ENCODE assay signal across 20 cellular contexts in the genomic region with DNA sequence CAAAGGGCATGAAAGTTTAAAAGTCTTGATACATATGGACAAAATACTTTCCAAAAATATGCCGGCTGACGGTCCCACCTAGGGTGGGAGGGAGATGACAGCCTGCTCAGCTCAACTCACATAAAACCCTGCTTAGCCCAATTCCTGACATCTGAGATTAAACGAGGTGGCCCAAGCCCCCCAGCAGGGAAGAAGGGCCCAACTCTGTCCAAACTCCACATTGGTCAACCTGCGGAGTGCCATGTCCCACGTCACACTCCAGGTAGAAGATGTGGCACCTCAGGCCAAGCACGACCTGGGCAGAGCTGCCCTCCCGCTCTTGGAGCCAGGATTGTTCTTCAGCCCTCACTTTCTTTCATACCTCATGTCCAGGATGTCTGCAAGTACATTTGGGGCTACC. TPM values are rescaled to one million over a fixed set of nuclear protein-coding genes. Genes with fewer than 3 reads are reported as not detected.
A peak's percentile ranks its signal among the peaks of the same experiment; 100 is the strongest.
DNase-seq lines count a peak whose midpoint lies in the region; ATAC-seq, FAIRE-seq and TF ChIP-seq lines count a peak whose summit lies in the region.
"Had no signal": no experiment of that assay in that cellular context is flagged by ENCODE, and none has a peak within 500 bp of the region (broad histone marks: within the 10 kb centered on the region; RNA-seq: fewer than 3 reads in every experiment).

No MANE protein-coding gene starts in this region.

- intact Hi-C loops in Panc1 (cut with micrococcal nuclease; ENCODE audit: unreplicated experiment) (no loop called here), spleen (cut with DNase I; ENCODE audit: low total_unique reads) (no loop called here)

- no TSS peak for BruUV-seq in Panc1 (replicated peaks; lab: Mats Ljungman, UMichigan)

- H3K9me3 ChIP-seq in Panc1 (ENCODE audit: control insufficient read depth, insufficient read depth, low read depth, low read length) = no peaks in the 10 kb centered on the region
- no peaks in the 10 kb centered on the region for H3K9me3 ChIP-seq in H1 (ENCODE audit: insufficient read depth in 2 of 2, low read depth in 1 of 2, low read length in 1 of 2)
- no peaks in the 10 kb centered on the region for H3K9me3 ChIP-seq in spleen
- H3K9me3 ChIP-seq: BLaER1 treated with 17β-estradiol and CSF1 and Interleukin-3, amounts not matched to agents 10 nM and 100 nM had no signal

- no peak for TF ChIP-seq RAD21 in H1 (IDR thresholded peaks at IDR 0.05 in 1 of 2, conservative IDR thresholded peaks at IDR 0.05 in 1 of 2; ENCODE audit: low read depth in 2 of 2, low read length in 2 of 2)

- no peaks in the 10 kb centered on the region for H4K20me1 ChIP-seq in H1 (replicated peaks in 1 of 2; ENCODE audit: control insufficient read depth in 1 of 2, insufficient read depth in 2 of 2, low read length in 2 of 2)
- H4K20me1 ChIP-seq: BLaER1 treated with 17β-estradiol and CSF1 and Interleukin-3, amounts not matched to agents 10 nM and 100 nM had no signal

- CTCF ChIA-PET in Panc1 (lab: Charles Lee) (interaction anchor here (0.6 kb wide), 1 partner anchor 35 kb away, joined by 3 read pairs; no protein-coding TSS in a partner anchor), H1 (lab: Charles Lee; ENCODE audit: partially characterized antibody) (interaction anchor here (0.8 to 29.2 kb wide), 14 partner anchors 9 to 152 kb away, joined by 3 to 635 read pairs (median 4); partner anchors contain the start of gene PIM1)

- 0 out of 2 replicates have a peak overlapping the region, but pooled peaks have one; percentile 66 for H2BK20ac ChIP-seq in H1 (ENCODE audit: low read length)

- H3K9me3 Mint-ChIP-seq in stimulated activated naive CD8-positive, alpha-beta T cell treated with anti-CD3 and anti-CD28 coated beads, Interleukin-15, Interleukin-2, amounts not matched to agents 100 ng/mL and 50 ng/mL, for 24 hours = no peaks in the 10 kb centered on the region
- H3K9me3 Mint-ChIP-seq: CD8-positive, alpha-beta T cell had no signal

- H2AK5ac ChIP-seq in H1 (ENCODE audit: low read depth, low read length) = 0 out of 2 replicates have a peak overlapping the region, but pooled peaks have one; percentile 54

- H3K56ac ChIP-seq in H1 (replicated peaks; ENCODE audit: insufficient read length, low read depth, low read length) = no peak overlapping the region

- H2AFZ ChIP-seq in H1 (ENCODE audit: low read length) = no peak overlapping the region

- H3K4me3 ChIP-seq in Panc1 (ENCODE audit: low read depth in 2 of 2, low read length in 2 of 2) (no peak overlapping the region), H1 (ENCODE audit: extremely low read depth in 1 of 4, insufficient read depth in 2 of 4, low read depth in 3 of 4, low read length in 4 of 4) (no peak overlapping the region), spleen (no peak overlapping the region)
- H3K4me3 ChIP-seq: BLaER1 treated with 17β-estradiol and CSF1 and Interleukin-3, amounts not matched to agents 10 nM and 100 nM had no signal

- H3K23me2 ChIP-seq in H1 (ENCODE audit: low read depth, low read length) = no peaks in the 10 kb centered on the region

- peaks cover 35% of the 10 kb centered on the region for H3K4me1 Mint-ChIP-seq in stimulated activated naive CD8-positive, alpha-beta T cell treated with anti-CD3 and anti-CD28 coated beads, Interleukin-15, Interleukin-2, amounts not matched to agents 100 ng/mL and 50 ng/mL, for 24 hours (ENCODE audit: low read depth)

- H3K23ac ChIP-seq in H1 (ENCODE audit: insufficient read length) = no peak overlapping the region

- no peak overlapping the region for H3K4ac ChIP-seq in H1 (replicated peaks; ENCODE audit: insufficient read length, low read depth, low read length)

- no peak overlapping the region for H3K14ac ChIP-seq in H1 (ENCODE audit: insufficient read length)

- H4K8ac ChIP-seq in H1 (ENCODE audit: extremely low read depth, insufficient read depth, low read length) = no peak overlapping the region

- no peak overlapping the region for H4K5ac ChIP-seq in H1 (ENCODE audit: insufficient read length, low read depth, low read length)

- in situ Hi-C loops in Panc1 (cut with HindIII; ENCODE audit: low pct_unique_long_range_greater_than_20kb, low sequenced_read_pairs) = no loop called here

- H3K27ac ChIP-seq in Panc1 (ENCODE audit: low read length) = peak overlapping the region; percentile 29; the same call in 1 of the 2 replicates
- no peak overlapping the region for H3K27ac ChIP-seq in H1 (ENCODE audit: low read depth, low read length)
- no peak overlapping the region for H3K27ac ChIP-seq in spleen
- H3K27ac ChIP-seq: BLaER1 treated with 17β-estradiol and CSF1 and Interleukin-3, amounts not matched to agents 10 nM and 100 nM had no signal

- H2BK15ac ChIP-seq in H1 (ENCODE audit: low read length) = peak overlapping the region; percentile 8; the same call in 1 of the 2 replicates

- TF ChIP-seq CTCF in Panc1 (IDR thresholded peaks at IDR 0.05) = no peak
- TF ChIP-seq CTCF in H1 (IDR thresholded peaks at IDR 0.05; ENCODE audit: control extremely low read depth in 1 of 3, insufficient read depth in 1 of 3, low read depth in 1 of 3, low read length in 3 of 3) = no peak
- no peak for TF ChIP-seq CTCF in spleen (IDR thresholded peaks at IDR 0.05 in 8 of 11, conservative IDR thresholded peaks at IDR 0.05 in 3 of 11)

- H4K91ac ChIP-seq in H1 (replicated peaks; ENCODE audit: insufficient read length, low read length) = peak overlapping the region; percentile 20

- no peak for DNase-seq in stimulated activated naive CD8-positive, alpha-beta T cell treated with anti-CD3 and anti-CD28 coated beads, Interleukin-15, Interleukin-2, amounts not matched to agents 100 U/mL and 50 U/mL, for 24 hours
- DNase-seq in Panc1 (ENCODE audit: low read depth, low spot score) (no peak), H1 (ENCODE audit: low read depth in 1 of 2, low spot score in 2 of 2) (no peak), spleen (peak; percentile 56), foreskin melanocyte (no peak), H4 (ENCODE audit: low spot score) (no peak)
- DNase-seq: Calu3; CD8-positive, alpha-beta T cell; DMS53; HCEC 1CT; KBM-7 had no signal

- no peak for TF ChIP-seq POLR2A in H1 (IDR thresholded peaks at IDR 0.05; ENCODE audit: control extremely low read depth in 1 of 2, low read depth in 2 of 2, low read length in 2 of 2)
- no peak for TF ChIP-seq POLR2A in spleen (IDR thresholded peaks at IDR 0.05)

- no peak for TF ChIP-seq EP300 in H1 (IDR thresholded peaks at IDR 0.05; ENCODE audit: borderline replicate concordance in 1 of 2, low read depth in 2 of 2, low read length in 2 of 2)

- H3K27ac Mint-ChIP-seq in stimulated activated naive CD8-positive, alpha-beta T cell treated with anti-CD3 and anti-CD28 coated beads, Interleukin-15, Interleukin-2, amounts not matched to agents 100 ng/mL and 50 ng/mL, for 24 hours = peak overlapping the region; percentile 17
- H3K27ac Mint-ChIP-seq: B cell had no signal

- H3K9ac ChIP-seq in H1 (replicated peaks in 1 of 4; ENCODE audit: extremely low read depth in 1 of 4, low read depth in 3 of 4, low read length in 3 of 4) = no peak overlapping the region

- no peak overlapping the region for H3K4me3 Mint-ChIP-seq in stimulated activated naive CD8-positive, alpha-beta T cell treated with anti-CD3 and anti-CD28 coated beads, Interleukin-15, Interleukin-2, amounts not matched to agents 100 ng/mL and 50 ng/mL, for 24 hours
- H3K4me3 Mint-ChIP-seq: B cell; CD8-positive, alpha-beta T cell had no signal

- no peaks in the 10 kb centered on the region for H3K79me1 ChIP-seq in H1 (ENCODE audit: low read depth, low read length)

- POLR2A ChIA-PET in Panc1 (lab: Charles Lee) (interaction anchor here (0.6 kb wide), 1 partner anchor 294 kb away, joined by 9 read pairs; no protein-coding TSS in a partner anchor), H1 (lab: Charles Lee; ENCODE audit: partially characterized antibody) (interaction anchor here (0.7 to 11.1 kb wide), 11 partner anchors 10 to 146 kb away, joined by 3 to 82 read pairs (median 4); partner anchors contain the start of gene PIM1)

- no peaks in the 10 kb centered on the region for H3K79me2 ChIP-seq in H1 (ENCODE audit: control insufficient read depth in 1 of 2, insufficient read depth in 2 of 2, low read length in 2 of 2)

- H3K18ac ChIP-seq in H1 (ENCODE audit: extremely low read depth, low read length) = no peak overlapping the region

- H3K27me3 ChIP-seq in Panc1 (ENCODE audit: control insufficient read depth, insufficient read depth, low read length) = no peaks in the 10 kb centered on the region
- no peaks in the 10 kb centered on the region for H3K27me3 ChIP-seq in H1 (replicated peaks in 1 of 4; ENCODE audit: control insufficient read depth in 3 of 4, extremely low read depth in 1 of 4, insufficient read depth in 3 of 4, low read length in 3 of 4)
- H3K27me3 ChIP-seq in spleen (replicated peaks in 1 of 7) = no peaks in the 10 kb centered on the region
- H3K27me3 ChIP-seq: BLaER1 treated with 17β-estradiol and CSF1 and Interleukin-3, amounts not matched to agents 10 nM and 100 nM had no signal

- ATAC-seq in stimulated activated naive CD8-positive, alpha-beta T cell treated with anti-CD3 and anti-CD28 coated beads, Interleukin-15, Interleukin-2, amounts not matched to agents 100 U/mL and 50 U/mL, for 24 hours = no peak
- ATAC-seq in Panc1 (no peak), HG03097 (IDR thresholded peaks at IDR 0.05; ENCODE audit: low FRiP score, unreplicated experiment) (no peak)
- ATAC-seq: CD8-positive, alpha-beta T cell had no signal

- no peak overlapping the region for H2BK120ac ChIP-seq in H1 (replicated peaks; ENCODE audit: low read depth, low read length)

- 92% methylated on average over 7 of the region's 7 CpGs; no CpG with 5 or more reads in 1 of the 2 experiments for WGBS in H1 (ENCODE audit: extremely low coverage in 1 of 2, insufficient coverage in 1 of 2, insufficient read length in 1 of 2, insufficient replicate concordance in 2 of 2, low coverage in 1 of 2, low lambda C conversion rate in 2 of 2, missing lambda C conversion rate in 1 of 2), 2 experiments
- 86 to 95% (median 90%) methylated on average over 7 of the region's 7 CpGs for WGBS in spleen, 5 donors

- no peak overlapping the region for H3K4me2 ChIP-seq in H1 (ENCODE audit: insufficient read depth in 1 of 2, low read depth in 2 of 2, low read length in 2 of 2)

- H2BK12ac ChIP-seq in H1 (ENCODE audit: low read depth, low read length) = peak overlapping the region; percentile 68; the same call in 1 of the 2 replicates

- peaks cover 26% of the 10 kb centered on the region for H3K4me1 ChIP-seq in Panc1 (ENCODE audit: control insufficient read depth, insufficient read depth, low read length)
- H3K4me1 ChIP-seq in H1 (replicated peaks in 1 of 4; ENCODE audit: control insufficient read depth in 3 of 4, insufficient read depth in 4 of 4, low read length in 3 of 4) = peaks cover 0 to 27% (median 20%) of the 10 kb centered on the region in 4 experiments; a peak in 6 of 7 replicates
- H3K4me1 ChIP-seq in spleen = peaks cover 24 to 49% (median 38%) of the 10 kb centered on the region in 6 donors

- no peaks in the 10 kb centered on the region for H3K36me3 Mint-ChIP-seq in stimulated activated naive CD8-positive, alpha-beta T cell treated with anti-CD3 and anti-CD28 coated beads, Interleukin-15, Interleukin-2, amounts not matched to agents 100 ng/mL and 50 ng/mL, for 24 hours (ENCODE audit: low read depth)
- H3K36me3 Mint-ChIP-seq: CD8-positive, alpha-beta T cell had no signal

- H3K36me3 ChIP-seq in Panc1 (ENCODE audit: control insufficient read depth, insufficient read depth, low read length) (no peaks in the 10 kb centered on the region), H1 (ENCODE audit: control insufficient read depth in 2 of 4, insufficient read depth in 4 of 4, low read length in 3 of 4) (no peaks in the 10 kb centered on the region), spleen (no peaks in the 10 kb centered on the region)
- H3K36me3 ChIP-seq: BLaER1 treated with 17β-estradiol and CSF1 and Interleukin-3, amounts not matched to agents 10 nM and 100 nM had no signal

- FAIRE-seq in H1 (lab: Jason Lieb, UNC) = no peak
- FAIRE-seq: G401.6, GM12891, GM19239, H54 had no signal

- peak overlapping the region; percentile 54; the same call in 1 of the 2 replicates for H2BK5ac ChIP-seq in H1 (ENCODE audit: low read depth, low read length)

- no peaks in the 10 kb centered on the region for H3K27me3 Mint-ChIP-seq in stimulated activated naive CD8-positive, alpha-beta T cell treated with anti-CD3 and anti-CD28 coated beads, Interleukin-15, Interleukin-2, amounts not matched to agents 100 ng/mL and 50 ng/mL, for 24 hours
- H3K27me3 Mint-ChIP-seq: B cell had no signal

RNA-seq across cellular contexts. Expression of gene FGD2, which starts 48.2 kb away (rescaled TPM):
- total RNA-seq in Panc1 (2021; ENCODE audit: unreplicated experiment) (0.10 TPM), spleen (100 to 1,000 TPM; 200 to 426 (median 316) TPM)
- 0.16 TPM for polyA plus RNA-seq in Panc1 (2012; ENCODE audit: insufficient read length)
- 0.19 and 0.32 TPM in 2 replicates for total RNA-seq in H1 (2021; fragmentation: NEBNext Ultra II Directional; extraction: Animal tissue kit (Norgen Biotek cat#: 25700))
- polyA plus RNA-seq in H1 (2011; rRNA removed) (0.12 and 0.24 TPM in 2 replicates), spleen (100 to 1,000 TPM in 1 of 3 donors, 10 to 100 TPM in 2; 63.4 to 121 (median 84.2) TPM)
- 0.18 TPM for polyA plus RNA-seq in H1 (2011; cell fraction: cytosol; rRNA removed)
- polyA plus RNA-seq in H1 (2011; cell fraction: nucleus; rRNA removed) = 0.76 TPM
- polyA plus RNA-seq in H1 (2012, experiment 1 of 2) = 0.10 to 0.13 TPM in 2 of 4 replicates, not detected in the others
- 0.09 TPM for polyA plus RNA-seq in H1 (2012, experiment 2 of 2)
- polyA plus RNA-seq in H1 (2013, experiment 1 of 2) = 0.24 TPM
- polyA plus RNA-seq in H1 (2013, experiment 2 of 2) = 0.22 TPM
- polyA minus RNA-seq in H1 (2011; rRNA and poly(A)+ RNA removed) = 0.06 and 0.56 TPM in 2 replicates
- not detected for polyA minus RNA-seq in H1 (2011; cell fraction: cytosol; rRNA and poly(A)+ RNA removed)
- 0.70 TPM for polyA minus RNA-seq in H1 (2011; cell fraction: nucleus; rRNA and poly(A)+ RNA removed)
- not detected in 2 replicates for total RNA-seq in H4 (2014; rRNA removed; shearing (Covaris generic))
- total RNA-seq: A172 had no signal

Comparison
In these comparisons a context has a peak if more than half of its experiments do, and no peak if none do; other contexts are left out.
1. RNA of gene FGD2, which starts 48.2 kb away (total RNA-seq): 200 to 426 TPM in spleen; 0.19 to 0.32 TPM in H1, 0.10 TPM in Panc1 (single experiment) and not detected in H4; every median in the first group is over 100 times any median in the second.